In genomic region chr5:9218358-9218757, GRCh38 we compare ENCODE assay signal across 9 cellular contexts.
"Had no signal": no experiment of that assay in that cellular context is flagged by ENCODE, and none has a peak within 500 bp of the region (broad histone marks: within the 10 kb centered on the region; RNA-seq: fewer than 3 reads in every experiment).

No MANE protein-coding gene starts in this region.

- H2AFZ ChIP-seq: GM23248 had no signal

- H3K4me2 ChIP-seq: KMS-11 had no signal

- H3K4me3 ChIP-seq: GM23248, HAP-1 had no signal

- H3K4me1 ChIP-seq: HAP-1 had no signal

- H3K27ac ChIP-seq: GM23248, KMS-11 had no signal

- H3K36me3 ChIP-seq: HAP-1 had no signal

- H3K9ac ChIP-seq: GM23248, KMS-11 had no signal

- DNase-seq: GM23248, GOT3, H7, HFFc6, Karpas-422, KBM-7 had no signal

- ATAC-seq: HCT116 had no signal

- H3K9me3 ChIP-seq: HAP-1 had no signal
